Comparison of ENCODE assay signal across 10 cellular contexts in genomic region chr3:52247455-52248164, GRCh38. TPM values are rescaled to one million over a fixed set of nuclear protein-coding genes. Genes with fewer than 3 reads are reported as not detected.
A peak's percentile ranks its signal among the peaks of the same experiment; 100 is the strongest.
DNase-seq lines count a peak whose midpoint lies in the region; ATAC-seq and TF ChIP-seq lines count a peak whose summit lies in the region.
"Had no signal": no experiment of that assay in that cellular context is flagged by ENCODE, and none has a peak within 500 bp of the region (broad histone marks: within the 10 kb centered on the region; RNA-seq: fewer than 3 reads in every experiment).

No MANE protein-coding gene starts in this region.

- H3K4me1 Mint-ChIP-seq in CD8-positive, alpha-beta T cell (ENCODE audit: low read depth): peaks cover 82% of the 10 kb centered on the region
- H3K4me1 Mint-ChIP-seq in HFFc6 (ENCODE audit: low read depth) (peaks cover 35% of the 10 kb centered on the region), nephron (no peaks in the 10 kb centered on the region)
- H3K4me1 Mint-ChIP-seq in activated naive CD8-positive, alpha-beta T cell treated with anti-CD3 and anti-CD28 coated beads, Interleukin-2, amount 50 U/mL, for 24 hours: peaks cover 78% of the 10 kb centered on the region

- H3K9me3 Mint-ChIP-seq in CD8-positive, alpha-beta T cell: no peaks in the 10 kb centered on the region
- no peaks in the 10 kb centered on the region for H3K9me3 Mint-ChIP-seq in HFFc6
- peaks cover 5% of the 10 kb centered on the region for H3K9me3 Mint-ChIP-seq in activated naive CD8-positive, alpha-beta T cell treated with anti-CD3 and anti-CD28 coated beads, Interleukin-2, amount 50 U/mL, for 24 hours
- H3K9me3 Mint-ChIP-seq in nephron: no peaks in the 10 kb centered on the region

- peak in 1 of 7 experiments; percentile 3 for DNase-seq in CD8-positive, alpha-beta T cell
- DNase-seq in HFFc6: no peak
- DNase-seq in activated naive CD8-positive, alpha-beta T cell treated with anti-CD3 and anti-CD28 coated beads, Interleukin-2, amount 50 U/mL, for 24 hours: no peak
- DNase-seq in UCSD-AML1 (lab: John Stamatoyannopoulos, UW; ENCODE audit: unreplicated experiment): no peak
- DNase-seq in ecto neural progenitor cell (ENCODE audit: low spot score): no peak
- DNase-seq: KG1, mesendoderm had no signal

- CTCF ChIA-PET in CD8-positive, alpha-beta T cell (lab: Charles Lee): interaction anchor here (0.8 to 29.3 kb wide), 8 partner anchors 8 to 92 kb away, joined by 3 to 622 read pairs (median 8); partner anchors contain the start of genes GLYCTK, TWF2 and WDR82

- H3K36me3 ChIP-seq in CD8-positive, alpha-beta T cell (ENCODE audit: insufficient read depth, low read length): peaks cover 7% of the 10 kb centered on the region

- no peak for ATAC-seq in CD8-positive, alpha-beta T cell
- no peak for ATAC-seq in activated naive CD8-positive, alpha-beta T cell treated with anti-CD3 and anti-CD28 coated beads, Interleukin-2, amount 50 U/mL, for 24 hours
- ATAC-seq in HG03039 (IDR thresholded peaks at IDR 0.05; ENCODE audit: unreplicated experiment) (no peak), HG02588 (IDR thresholded peaks at IDR 0.05; ENCODE audit: unreplicated experiment) (no peak)

- peak overlapping the region; percentile 96 for H3K27ac Mint-ChIP-seq in CD8-positive, alpha-beta T cell
- H3K27ac Mint-ChIP-seq in HFFc6 (peak overlapping the region; percentile 74; the same call in 1 of the 2 replicates), nephron (peak overlapping the region in 1 of 3 experiments; percentile 31)
- peak overlapping the region; percentile 83 for H3K27ac Mint-ChIP-seq in activated naive CD8-positive, alpha-beta T cell treated with anti-CD3 and anti-CD28 coated beads, Interleukin-2, amount 50 U/mL, for 24 hours

- TF ChIP-seq CTCF in CD8-positive, alpha-beta T cell (IDR thresholded peaks at IDR 0.05): no peak
- TF ChIP-seq CTCF in HFFc6 (IDR thresholded peaks at IDR 0.05): no peak
- no peak for TF ChIP-seq CTCF in nephron (IDR thresholded peaks at IDR 0.05; ENCODE audit: unreplicated experiment in 3 of 3)

- POLR2A ChIA-PET in CD8-positive, alpha-beta T cell (lab: Charles Lee): interaction anchor here (1.7 to 28.6 kb wide), 6 partner anchors 8 to 191 kb away, joined by 5 to 685 read pairs (median 22); partner anchors contain the start of genes DUSP7, GLYCTK, TLR9 and TWF2

- H3K4me1 ChIP-seq in CD8-positive, alpha-beta T cell (ENCODE audit: insufficient read depth, low read length): peaks cover 87% of the 10 kb centered on the region

- intact Hi-C loops in CD8-positive, alpha-beta T cell (cut with DNase I, micrococcal nuclease): no loop called here

- H3K36me3 Mint-ChIP-seq in CD8-positive, alpha-beta T cell: peaks cover 60% of the 10 kb centered on the region
- H3K36me3 Mint-ChIP-seq in HFFc6 (ENCODE audit: low read depth): peaks cover 10% of the 10 kb centered on the region; the same call in 1 of the 2 replicates
- H3K36me3 Mint-ChIP-seq in activated naive CD8-positive, alpha-beta T cell treated with anti-CD3 and anti-CD28 coated beads, Interleukin-2, amount 50 U/mL, for 24 hours (ENCODE audit: low read depth): peaks cover 42% of the 10 kb centered on the region
- H3K36me3 Mint-ChIP-seq in nephron (ENCODE audit: low read depth): peaks cover 20% of the 10 kb centered on the region

- no peaks in the 10 kb centered on the region for H3K27me3 Mint-ChIP-seq in CD8-positive, alpha-beta T cell (ENCODE audit: low read depth)
- H3K27me3 Mint-ChIP-seq in HFFc6 (ENCODE audit: insufficient read depth) (peaks cover 7% of the 10 kb centered on the region), nephron (ENCODE audit: low read depth) (peaks cover 5% of the 10 kb centered on the region)
- no peaks in the 10 kb centered on the region for H3K27me3 Mint-ChIP-seq in activated naive CD8-positive, alpha-beta T cell treated with anti-CD3 and anti-CD28 coated beads, Interleukin-2, amount 50 U/mL, for 24 hours

- H3K9me3 ChIP-seq in CD8-positive, alpha-beta T cell (ENCODE audit: low read length): no peaks in the 10 kb centered on the region

- no peaks in the 10 kb centered on the region for H3K27me3 ChIP-seq in CD8-positive, alpha-beta T cell (ENCODE audit: insufficient read depth, low read length)

- H3K4me3 ChIP-seq in CD8-positive, alpha-beta T cell (ENCODE audit: low read depth, low read length): peak overlapping the region; percentile 70

- H3K4me3 Mint-ChIP-seq in CD8-positive, alpha-beta T cell: peak overlapping the region; percentile 88
- peak overlapping the region; percentile 85; the same call in 1 of the 2 replicates for H3K4me3 Mint-ChIP-seq in HFFc6
- H3K4me3 Mint-ChIP-seq in activated naive CD8-positive, alpha-beta T cell treated with anti-CD3 and anti-CD28 coated beads, Interleukin-2, amount 50 U/mL, for 24 hours: peak overlapping the region; percentile 86
- H3K4me3 Mint-ChIP-seq in nephron: peak overlapping the region; percentile 22 to 83 (median 67)

- peak overlapping the region; percentile 91 for H3K27ac ChIP-seq in CD8-positive, alpha-beta T cell (ENCODE audit: low read depth, low read length)

RNA-seq across cellular contexts. Expression of gene PPM1M, which starts 2.1 kb away (rescaled TPM):
- total RNA-seq in CD8-positive, alpha-beta T cell: 10 to 100 TPM; 43.9 to 46.9 TPM
- 10 to 100 TPM; 20.8 to 23.4 (median 20.9) TPM for total RNA-seq in HFFc6 (2021; fragmentation: NEBNext Ultra II Directional; extraction: Animal tissue kit (Norgen Biotek cat#: 25700))

RNA-seq across cellular contexts. Expression of gene TWF2, which starts 8.7 kb away (rescaled TPM):
- total RNA-seq in CD8-positive, alpha-beta T cell: 10 to 100 TPM; 31.1 to 31.2 TPM
- total RNA-seq in HFFc6 (2021; fragmentation: NEBNext Ultra II Directional; extraction: Animal tissue kit (Norgen Biotek cat#: 25700)): 10 to 100 TPM; 73.9 to 83.0 (median 80.7) TPM

RNA-seq across cellular contexts. Expression of gene TLR9, which starts 22.2 kb away (rescaled TPM):
- under 1 TPM in 1 of 2 experiments, not detected in 1; 0.33 TPM for total RNA-seq in CD8-positive, alpha-beta T cell
- total RNA-seq in HFFc6 (2021; fragmentation: NEBNext Ultra II Directional; extraction: Animal tissue kit (Norgen Biotek cat#: 25700)): not detected

RNA-seq across cellular contexts. Expression of gene WDR82, which starts 30.8 kb away (rescaled TPM):
- total RNA-seq in CD8-positive, alpha-beta T cell: 100 to 1,000 TPM; 115 to 117 TPM
- 10 to 100 TPM; 55.2 to 62.0 (median 58.6) TPM for total RNA-seq in HFFc6 (2021; fragmentation: NEBNext Ultra II Directional; extraction: Animal tissue kit (Norgen Biotek cat#: 25700))

RNA-seq across cellular contexts. Expression of gene GLYCTK, which starts 40.0 kb away (rescaled TPM):
- total RNA-seq in CD8-positive, alpha-beta T cell: 10 to 100 TPM; 27.1 to 28.1 TPM
- 1 to 10 TPM; 7.0 to 9.9 (median 8.7) TPM for total RNA-seq in HFFc6 (2021; fragmentation: NEBNext Ultra II Directional; extraction: Animal tissue kit (Norgen Biotek cat#: 25700))
